8 cellular contexts compared by ENCODE assay signal in the genomic region with DNA sequence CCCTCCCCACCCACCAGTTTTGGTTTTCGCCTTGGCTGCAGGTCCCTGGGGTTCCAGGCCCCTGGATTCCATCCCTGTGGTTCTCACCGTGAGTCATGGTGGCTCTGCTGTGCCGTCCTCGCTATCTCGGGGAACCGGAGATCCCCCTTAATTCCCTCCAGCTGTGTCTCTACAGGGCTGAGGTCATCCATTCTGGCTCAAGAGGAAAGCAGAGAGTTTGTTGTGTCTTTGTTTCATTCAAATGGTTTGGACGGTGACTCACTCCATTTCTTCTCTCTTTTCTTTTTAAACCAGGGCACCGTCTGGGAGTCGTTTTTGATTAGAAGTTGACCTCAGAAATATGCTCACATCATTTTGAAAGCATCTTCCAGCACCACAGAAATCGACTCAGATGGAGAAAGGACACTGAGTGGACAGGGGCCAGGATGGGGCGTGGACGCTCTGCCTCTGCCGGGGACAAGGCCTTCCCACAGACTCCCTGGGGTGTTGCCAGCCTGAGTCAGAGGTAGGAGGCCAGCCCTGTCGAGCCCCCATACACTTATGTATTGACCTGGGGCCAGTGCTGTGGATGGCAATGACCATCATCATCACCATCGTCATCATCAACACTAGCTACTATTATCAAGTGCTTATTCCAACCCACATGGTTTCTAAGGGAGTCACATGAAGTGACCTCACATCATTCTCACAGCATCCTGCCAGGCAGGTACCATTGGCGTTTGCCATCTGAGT.
DNase-seq lines count a peak whose midpoint lies in the region; ATAC-seq, FAIRE-seq and TF ChIP-seq lines count a peak whose summit lies in the region.

No MANE protein-coding gene starts in this region.

- H3K4me2 ChIP-seq in astrocyte (ENCODE audit: low read length), result peak overlapping the region; percentile 73

- no peak for ATAC-seq in GM21576 (IDR thresholded peaks at IDR 0.05; ENCODE audit: unreplicated experiment)

- H3K36me3 ChIP-seq in astrocyte (ENCODE audit: insufficient read depth, low read length) (no peaks in the 10 kb centered on the region), left ventricle myocardium inferior (no peaks in the 10 kb centered on the region)

- H3K27me3 ChIP-seq in astrocyte (ENCODE audit: insufficient read depth, low read length), result no peaks in the 10 kb centered on the region
- peaks cover 28% of the 10 kb centered on the region for H3K27me3 ChIP-seq in left ventricle myocardium inferior (ENCODE audit: low read depth)

- peaks cover 8% of the 10 kb centered on the region for H3K36me3 Mint-ChIP-seq in astrocyte (ENCODE audit: low read depth, unreplicated experiment)

- peak overlapping the region; percentile 55 for H3K4me3 Mint-ChIP-seq in astrocyte (ENCODE audit: unreplicated experiment)

- no peaks in the 10 kb centered on the region for H3K27me3 Mint-ChIP-seq in astrocyte (ENCODE audit: low read depth, unreplicated experiment)

- H3K27ac ChIP-seq in astrocyte (ENCODE audit: low read depth, low read length) (peak overlapping the region; percentile 100), left ventricle myocardium inferior (replicated peaks) (peak overlapping the region; percentile 66), skin epidermis (peak overlapping the region in 16 of 21 experiments; percentile 21 to 84 (median 67))

- peak; percentile 95 for FAIRE-seq in astrocyte (lab: Jason Lieb, UNC)

- H3K4me1 ChIP-seq in astrocyte (ENCODE audit: insufficient read depth, low read length) (peaks cover 42% of the 10 kb centered on the region), left ventricle myocardium inferior (no peaks in the 10 kb centered on the region)

- peaks cover 20% of the 10 kb centered on the region for H3K9me3 Mint-ChIP-seq in astrocyte (ENCODE audit: unreplicated experiment)

- TF ChIP-seq CTCF in astrocyte (IDR thresholded peaks at IDR 0.05; ENCODE audit: insufficient read depth, low read depth, low read length) (no peak), left ventricle myocardium inferior (IDR thresholded peaks at IDR 0.05; ENCODE audit: borderline replicate concordance) (no peak)

- peaks cover 36% of the 10 kb centered on the region for H3K4me1 Mint-ChIP-seq in astrocyte (ENCODE audit: low read depth, unreplicated experiment)

- H3K9me3 ChIP-seq in astrocyte (ENCODE audit: insufficient read depth, low read depth, low read length) (peaks cover 8% of the 10 kb centered on the region), left ventricle myocardium inferior (replicated peaks) (peaks cover 21% of the 10 kb centered on the region)

- no peak overlapping the region for H2AFZ ChIP-seq in astrocyte (ENCODE audit: low read depth, low read length)

- H3K27ac Mint-ChIP-seq in astrocyte (ENCODE audit: unreplicated experiment), result peak overlapping the region; percentile 99

- H3K4me3 ChIP-seq in astrocyte (ENCODE audit: insufficient read depth, low read depth, low read length) (no peak overlapping the region), left ventricle myocardium inferior (no peak overlapping the region), skin epidermis (no peak overlapping the region)

- peaks cover 18% of the 10 kb centered on the region for H3K79me2 ChIP-seq in astrocyte (ENCODE audit: insufficient read depth, low read length)

- peak overlapping the region; percentile 92 for H3K9ac ChIP-seq in astrocyte (ENCODE audit: low read length)

- DNase-seq in H4 (ENCODE audit: low spot score) (peak; percentile 96), astrocyte (ENCODE audit: low read depth) (peak; percentile 100), left ventricle myocardium inferior (peak; percentile 69), NCI-H1930 (lab: John Stamatoyannopoulos, UW) (no peak), NCI-H345 treated with DMSO at 0.1 percent for 48 hours (lab: John Stamatoyannopoulos, UW; ENCODE audit: unreplicated experiment) (no peak), RPMI8226 (no peak)

- H4K20me1 ChIP-seq in astrocyte (ENCODE audit: insufficient read depth, low read length), result no peaks in the 10 kb centered on the region

- intact Hi-C loops in left ventricle myocardium inferior (cut with micrococcal nuclease), result no loop called here

Comparison
In these comparisons a context has a peak if more than half of its experiments do, and no peak if none do; other contexts are left out.
1. DNase-seq: peak in H4 (single experiment), astrocyte (single experiment) and left ventricle myocardium inferior (single experiment); none in NCI-H1930 (0 of 2), NCI-H345 treated with DMSO at 0.1 percent for 48 hours (single experiment) and RPMI8226 (single experiment).
2. Peak in every context shown above with its lines, with median percentiles within 50 percentile points of each other: H3K27ac ChIP-seq.